ENCODE assay signal across 8 cellular contexts in genomic region chr1:207495816-207496792, GRCh38. TPM values are rescaled to one million over a fixed set of nuclear protein-coding genes. Genes with fewer than 3 reads are reported as not detected.
DNase-seq lines count a peak whose midpoint lies in the region; ATAC-seq and TF ChIP-seq lines count a peak whose summit lies in the region.

TSS of gene CR1 (plus strand) at chr1:207496157. CDS start at chr1:207496268, 111 bp downstream.

- H3K27ac Mint-ChIP-seq in CD14-positive monocyte (peak within 1 kb of the TSS; percentile 86 to 97 (median 96)), glutamatergic neuron (ENCODE audit: unreplicated experiment) (no peak within 1 kb of the TSS)

- H3K9me2 ChIP-seq in Loucy (replicated peaks; ENCODE audit: low read depth, low read length), result no peaks in the 10 kb centered on the region

- no peak within 1 kb of the TSS for H2BK5ac ChIP-seq in trophoblast cell (ENCODE audit: low read depth, low read length, poor library complexity)

- H4K8ac ChIP-seq in trophoblast cell (ENCODE audit: low read depth, low read length), result no peak within 1 kb of the TSS

- H3K4me1 Mint-ChIP-seq in CD14-positive monocyte, result peaks cover 33% of the 10 kb centered on the region
- H3K4me1 Mint-ChIP-seq in glutamatergic neuron (ENCODE audit: low read depth, unreplicated experiment), result peaks cover 3% of the 10 kb centered on the region

- DNase-seq in CD14-positive monocyte (ENCODE audit: low spot score) (peak; percentile 67), activated T-cell treated with anti-CD3 and anti-CD28 coated beads for 1 hour (ENCODE audit: low read depth) (peak; percentile 18), glutamatergic neuron (peak; percentile 58), trophoblast cell (peak in 1 of 2 donors; percentile 14), NCI-H1092 treated with DMSO at 0.1 percent for 48 hours (lab: John Stamatoyannopoulos, UW) (no peak), DMS153 treated with DMSO at 0.1 percent for 48 hours (lab: John Stamatoyannopoulos, UW; ENCODE audit: unreplicated experiment) (no peak)

- TF ChIP-seq CTCF in CD14-positive monocyte (IDR thresholded peaks at IDR 0.05) (no peak), Loucy (conservative IDR thresholded peaks at IDR 0.05; ENCODE audit: low read length) (no peak), glutamatergic neuron (IDR thresholded peaks at IDR 0.05; ENCODE audit: partially characterized antibody, unreplicated experiment) (no peak)

- ATAC-seq in GM21360 (IDR thresholded peaks at IDR 0.05; ENCODE audit: unreplicated experiment), result peak; percentile 44

- H3K4me3 ChIP-seq in Loucy (ENCODE audit: low read length, poor library complexity, severe bottlenecking) (peak within 1 kb of the TSS; percentile 39), trophoblast cell (ENCODE audit: low read depth, low read length) (peak within 1 kb of the TSS; percentile 43)

- H3K27ac ChIP-seq in trophoblast cell (ENCODE audit: low read depth, low read length), result no peak within 1 kb of the TSS

- H3K4me2 ChIP-seq in Loucy (ENCODE audit: low read depth, low read length, poor library complexity, severe bottlenecking) (peak within 1 kb of the TSS; percentile 31), trophoblast cell (ENCODE audit: low read length) (peak within 1 kb of the TSS; percentile 77)

- H3K79me2 ChIP-seq in Loucy (ENCODE audit: insufficient read depth, low read length) (no peaks in the 10 kb centered on the region), trophoblast cell (ENCODE audit: control insufficient read depth, insufficient read depth, low read length, poor library complexity) (no peaks in the 10 kb centered on the region)

- peaks cover 0 to 2% of the 10 kb centered on the region in 2 donors for H3K36me3 Mint-ChIP-seq in CD14-positive monocyte
- no peaks in the 10 kb centered on the region for H3K36me3 Mint-ChIP-seq in glutamatergic neuron (ENCODE audit: unreplicated experiment)

- H4K20me1 ChIP-seq in Loucy (ENCODE audit: insufficient read depth, low read length, poor library complexity, severe bottlenecking), result no peaks in the 10 kb centered on the region

- H3K9me3 ChIP-seq in Loucy (ENCODE audit: insufficient read depth, low read depth, low read length) (no peaks in the 10 kb centered on the region), trophoblast cell (ENCODE audit: insufficient read depth, low read depth, low read length) (no peaks in the 10 kb centered on the region)

- H3K23ac ChIP-seq in trophoblast cell (ENCODE audit: low read length), result peak within 1 kb of the TSS; percentile 2

- H3K27me3 Mint-ChIP-seq in CD14-positive monocyte (ENCODE audit: low read depth in 3 of 3), result peaks cover 0 to 2% (median 1%) of the 10 kb centered on the region in 3 donors
- peaks cover 3% of the 10 kb centered on the region for H3K27me3 Mint-ChIP-seq in glutamatergic neuron (ENCODE audit: unreplicated experiment)

- WGBS in trophoblast cell (ENCODE audit: extremely low coverage, insufficient coverage, insufficient read length), result no CpG with 5 or more reads among the region's 68 CpGs

- no peak within 1 kb of the TSS for H2BK120ac ChIP-seq in trophoblast cell (ENCODE audit: insufficient read depth, low read length, poor library complexity)

- H2BK12ac ChIP-seq in trophoblast cell (ENCODE audit: low read length), result no peak within 1 kb of the TSS

- no peak within 1 kb of the TSS for H4K12ac ChIP-seq in trophoblast cell (ENCODE audit: low read depth, low read length)

- H3F3A ChIP-seq in Loucy (ENCODE audit: low read depth), result no peaks in the 10 kb centered on the region

- H3K4ac ChIP-seq in trophoblast cell (ENCODE audit: low read depth, low read length), result no peak within 1 kb of the TSS

- H3K79me1 ChIP-seq in trophoblast cell (ENCODE audit: low read length), result no peaks in the 10 kb centered on the region

- no peak within 1 kb of the TSS for H2AK5ac ChIP-seq in trophoblast cell (ENCODE audit: low read length)

- no peak within 1 kb of the TSS for H3K18ac ChIP-seq in trophoblast cell (ENCODE audit: low read length)

- H3K4me1 ChIP-seq in Loucy (ENCODE audit: insufficient read depth, low read length, poor library complexity, severe bottlenecking) (no peaks in the 10 kb centered on the region), trophoblast cell (ENCODE audit: control insufficient read depth in 1 of 2, insufficient read depth in 2 of 2, low read length in 2 of 2) (peaks cover 4 to 6% of the 10 kb centered on the region in 2 experiments)

- H2AFZ ChIP-seq in Loucy (ENCODE audit: low read length), result 0 out of 2 replicates have a peak within 1 kb of the TSS, but pooled peaks have one; percentile 48
- H2AFZ ChIP-seq in trophoblast cell (ENCODE audit: insufficient read depth, low read length, poor library complexity), result peak within 1 kb of the TSS; percentile 47

- peaks cover 0 to under 1% (median 0%) of the 10 kb centered on the region in 7 donors for H3K9me3 Mint-ChIP-seq in CD14-positive monocyte
- no peaks in the 10 kb centered on the region for H3K9me3 Mint-ChIP-seq in glutamatergic neuron (ENCODE audit: unreplicated experiment)

- no peaks in the 10 kb centered on the region for H3K36me3 ChIP-seq in Loucy (ENCODE audit: insufficient read depth, low read length)
- no peaks in the 10 kb centered on the region for H3K36me3 ChIP-seq in trophoblast cell (ENCODE audit: control insufficient read depth in 1 of 2, insufficient read depth in 2 of 2, low read length in 2 of 2)

- H3K27me3 ChIP-seq in Loucy (ENCODE audit: insufficient read depth, low read length, poor library complexity, severe bottlenecking) (peaks cover 41% of the 10 kb centered on the region), trophoblast cell (ENCODE audit: insufficient read depth, low read length) (peaks cover 20% of the 10 kb centered on the region)

- intact Hi-C loops in CD14-positive monocyte (cut with micrococcal nuclease), result loop anchor here (5.0 kb wide), 3 partner anchors 84 to 414 kb away; partner anchors contain the start of gene CD55 (in 1 of the 2)

- H3K4me3 Mint-ChIP-seq in CD14-positive monocyte (peak within 1 kb of the TSS; percentile 92 to 94), glutamatergic neuron (ENCODE audit: unreplicated experiment) (peak within 1 kb of the TSS; percentile 86)

- no peak within 1 kb of the TSS for H3K14ac ChIP-seq in trophoblast cell (ENCODE audit: low read length)

- no peak within 1 kb of the TSS for H4K91ac ChIP-seq in trophoblast cell (ENCODE audit: low read depth, low read length)

- H3K9ac ChIP-seq in Loucy (ENCODE audit: low read depth, low read length, poor library complexity, severe bottlenecking), result no peak within 1 kb of the TSS
- no peak within 1 kb of the TSS for H3K9ac ChIP-seq in trophoblast cell (ENCODE audit: low read length)

RNA-seq across cellular contexts. Expression of gene CR1, which starts in this region (rescaled TPM):
- 10 to 100 TPM; 11.3 to 26.5 TPM for polyA plus RNA-seq in CD14-positive monocyte
- not detected for total RNA-seq in glutamatergic neuron (ENCODE audit: unreplicated experiment)
- polyA plus RNA-seq in trophoblast cell (2013), result not detected in 2 replicates

Comparison
In these comparisons a context has a peak if more than half of its experiments do, and no peak if none do; other contexts are left out.
1. Peak in DNase-seq in glutamatergic neuron; RNA of the gene not detected or under 1 TPM.
2. DNase-seq: peak in CD14-positive monocyte (single experiment) and activated T-cell treated with anti-CD3 and anti-CD28 coated beads for 1 hour (single experiment); none in NCI-H1092 treated with DMSO at 0.1 percent for 48 hours (single experiment) and DMS153 treated with DMSO at 0.1 percent for 48 hours (single experiment).